ENCODE assay signal across 31 cellular contexts in the genomic region with DNA sequence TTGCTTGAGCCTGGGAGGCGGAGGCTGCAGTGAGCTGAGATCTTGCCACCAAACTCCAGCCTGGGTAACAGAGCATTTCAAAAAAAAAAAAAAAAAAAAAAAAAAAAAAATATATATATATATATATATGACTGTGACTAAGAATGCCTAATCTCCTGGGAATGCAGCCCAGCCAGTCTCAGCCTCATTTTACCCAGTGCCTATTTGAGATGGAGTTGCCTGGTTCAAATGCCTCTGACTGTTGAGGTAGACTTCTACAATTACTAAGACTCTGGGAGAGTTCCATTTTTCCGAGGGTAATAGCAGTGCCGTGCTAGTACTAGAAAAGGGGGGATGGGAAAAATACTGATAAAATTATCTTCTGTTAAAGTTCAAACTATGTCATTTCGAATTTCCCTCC.
"Had no signal": no experiment of that assay in that cellular context is flagged by ENCODE, and none has a peak within 500 bp of the region (broad histone marks: within the 10 kb centered on the region; RNA-seq: fewer than 3 reads in every experiment).

No MANE protein-coding gene starts in this region.

- H3K36me3 Mint-ChIP-seq: activated CD8-positive, alpha-beta memory T cell treated with anti-CD3 and anti-CD28 coated beads, Interleukin-2, amount 10 ng/mL, durations not matched to agents 7 days and 5 days had no signal

- H3K27ac Mint-ChIP-seq: activated B cell treated with CpG ODN at 0.5 μM for 24 hours; activated CD4-positive, alpha-beta T cell treated with anti-CD3 and anti-CD28 coated beads, Interleukin-2, amount 10 ng/mL, durations not matched to agents 24 days and 14 days; activated CD8-positive, alpha-beta memory T cell treated with anti-CD3 and anti-CD28 coated beads, Interleukin-2, amount 10 ng/mL, durations not matched to agents 7 days and 5 days; activated naive CD4-positive, alpha-beta T cell treated with anti-CD3 and anti-CD28 coated beads, Interleukin-2, amount 50 U/mL, for 72 hours; activated naive CD8-positive, alpha-beta T cell treated with anti-CD3 and anti-CD28 coated beads, Interleukin-2, amount 50 U/mL, for 24 hours; activated T-cell treated with anti-CD3 and anti-CD28 coated beads, Interleukin-2, amount 50 U/mL, for 24 hours; activated T-helper 1 cell treated with anti-CD3 and anti-CD28 coated beads, Interleukin-12 subunit alpha, Interleukin-12 subunit beta, Interleukin-2, Interleukin-4 antibody, amounts not matched to agents 30 ng/mL and 10 ng/mL and 1 ng/mL, durations not matched to agents 14 hours and 24 hours and 36 hours had no signal

- DNase-seq: activated B cell treated with CpG ODN at 0.5 μM for 24 hours; activated CD4-positive, alpha-beta T cell treated with anti-CD3 and anti-CD28 coated beads for 1 hour; activated CD4-positive, alpha-beta T cell treated with anti-CD3 and anti-CD28 coated beads, Interleukin-2, amount 10 ng/mL, durations not matched to agents 24 days and 14 days; activated CD4-positive, alpha-beta T cell treated with anti-CD3 and anti-CD28 coated beads, Interleukin-2, amount 50 U/mL, for 48 hours; activated CD8-positive, alpha-beta memory T cell treated with anti-CD3 and anti-CD28 coated beads, Interleukin-2, amount 10 ng/mL, durations not matched to agents 7 days and 5 days; activated effector memory CD4-positive, alpha-beta T cell treated with Interleukin-2 at 50 U/mL for 16 hours; activated naive CD4-positive, alpha-beta T cell; activated naive CD8-positive, alpha-beta T cell treated with anti-CD3 and anti-CD28 coated beads, Interleukin-2, amount 50 U/mL, for 24 hours; activated T-cell treated with anti-CD3 and anti-CD28 coated beads, Interleukin-2, amount 50 U/mL, for 24 hours; amniotic stem cell; body of pancreas; Kasumi-1; KBM-7; NCI-H146; NCI-H2029; NCI-H2107; NCI-H345; NCI-H510A treated with DMSO at 0.1 percent for 48 hours; PC-9; RPMI8226; SHP77; SW 1271; T-helper 2 cell; T1000 had no signal

- ATAC-seq: activated CD8-positive, alpha-beta memory T cell treated with anti-CD3 and anti-CD28 coated beads, Interleukin-2, amount 10 ng/mL, durations not matched to agents 7 days and 5 days; activated naive CD4-positive, alpha-beta T cell treated with anti-CD3 and anti-CD28 coated beads, Interleukin-2, amount 50 U/mL, for 72 hours; activated naive CD8-positive, alpha-beta T cell treated with anti-CD3 and anti-CD28 coated beads, Interleukin-2, amount 50 U/mL, for 24 hours; body of pancreas; SK-N-SH treated with all-trans-retinoic acid at 6 μM for 48 hours had no signal

- H3K4me2 ChIP-seq: PC-9 had no signal

- H3K4me3 Mint-ChIP-seq: activated B cell treated with CpG ODN at 0.5 μM for 24 hours; activated CD4-positive, alpha-beta T cell treated with anti-CD3 and anti-CD28 coated beads, Interleukin-2, amount 10 ng/mL, durations not matched to agents 24 days and 14 days; activated CD8-positive, alpha-beta memory T cell treated with anti-CD3 and anti-CD28 coated beads, Interleukin-2, amount 10 ng/mL, durations not matched to agents 7 days and 5 days; activated naive CD8-positive, alpha-beta T cell treated with anti-CD3 and anti-CD28 coated beads, Interleukin-2, amount 50 U/mL, for 24 hours; activated T-cell treated with anti-CD3 and anti-CD28 coated beads, Interleukin-2, amount 50 U/mL, for 24 hours; activated T-helper 1 cell treated with anti-CD3 and anti-CD28 coated beads, Interleukin-12 subunit alpha, Interleukin-12 subunit beta, Interleukin-2, Interleukin-4 antibody, amounts not matched to agents 30 ng/mL and 10 ng/mL and 1 ng/mL, durations not matched to agents 14 hours and 24 hours and 36 hours had no signal

- H3K4me3 ChIP-seq: ascending aorta, body of pancreas, cardiac muscle cell, PC-9, SJSA1 had no signal

- H3K4me1 Mint-ChIP-seq: activated B cell treated with CpG ODN at 0.5 μM for 24 hours; activated CD4-positive, alpha-beta T cell treated with anti-CD3 and anti-CD28 coated beads, Interleukin-2, amount 10 ng/mL, durations not matched to agents 24 days and 14 days; activated CD8-positive, alpha-beta memory T cell treated with anti-CD3 and anti-CD28 coated beads, Interleukin-2, amount 10 ng/mL, durations not matched to agents 7 days and 5 days; activated naive CD8-positive, alpha-beta T cell treated with anti-CD3 and anti-CD28 coated beads, Interleukin-2, amount 50 U/mL, for 24 hours had no signal

- H3K27ac ChIP-seq: ascending aorta, body of pancreas, cardiac muscle cell, PC-9, SJSA1 had no signal

- H2AFZ ChIP-seq: PC-9 had no signal

- H3K36me3 ChIP-seq: ascending aorta, cardiac muscle cell, SJSA1 had no signal

- FAIRE-seq: TTC549 had no signal

- H3K27me3 ChIP-seq: ascending aorta, body of pancreas, cardiac muscle cell, SJSA1 had no signal

- H3K9me3 ChIP-seq: ascending aorta, body of pancreas, SJSA1 had no signal

- H3K4me1 ChIP-seq: body of pancreas, SJSA1 had no signal

- H3K27me3 Mint-ChIP-seq: activated B cell treated with CpG ODN at 0.5 μM for 24 hours; activated CD8-positive, alpha-beta memory T cell treated with anti-CD3 and anti-CD28 coated beads, Interleukin-2, amount 10 ng/mL, durations not matched to agents 7 days and 5 days; activated T-cell treated with anti-CD3 and anti-CD28 coated beads, Interleukin-2, amount 50 U/mL, for 24 hours had no signal
